In genomic region chr3:185864767-185865166, GRCh38 we compare ENCODE assay signal across 28 cellular contexts.
"Had no signal": no experiment of that assay in that cellular context is flagged by ENCODE, and none has a peak within 500 bp of the region (broad histone marks: within the 10 kb centered on the region; RNA-seq: fewer than 3 reads in every experiment).

No MANE protein-coding gene starts in this region.

- DNase-seq: colonic mucosa; cortex of kidney; dermis blood vessel endothelial cell; dorsolateral prefrontal cortex; effector CD4-positive, alpha-beta T cell; effector CD8-positive, alpha-beta T cell; effector memory CD4-positive, alpha-beta T cell; effector memory CD8-positive, alpha-beta T cell; endodermal cell; erythroblast; esophagus squamous epithelium; foreskin fibroblast; foreskin keratinocyte; foreskin melanocyte; gastrocnemius medialis; glutamatergic neuron; heart left ventricle; heart right ventricle had no signal

- H3K4me3 Mint-ChIP-seq: dendritic cell treated with granulocyte-macrophage colony-stimulating factor and Interleukin-4, amounts not matched to agents 40 ng/mL and 50 ng/mL, for 4 days; effector memory CD8-positive, alpha-beta T cell; endodermal cell had no signal

- ATAC-seq: effector memory CD8-positive, alpha-beta T cell; esophagus mucosa; foreskin keratinocyte; gastrocnemius medialis; gastroesophageal sphincter; heart left ventricle; heart right ventricle had no signal

- H3K4me1 ChIP-seq: colonic mucosa, esophagus muscularis mucosa, esophagus squamous epithelium, gastrocnemius medialis, gastroesophageal sphincter, heart left ventricle, heart right ventricle had no signal

- H3K9me3 Mint-ChIP-seq: dendritic cell treated with granulocyte-macrophage colony-stimulating factor and Interleukin-4, amounts not matched to agents 40 ng/mL and 50 ng/mL, for 4 days; effector memory CD8-positive, alpha-beta T cell; endodermal cell had no signal

- H3K36me3 ChIP-seq: colonic mucosa, esophagus muscularis mucosa, esophagus squamous epithelium, gastrocnemius medialis, gastroesophageal sphincter, heart left ventricle, heart right ventricle had no signal

- H3K27ac ChIP-seq: colonic mucosa, coronary artery, dorsolateral prefrontal cortex, epithelial cell of prostate, esophagus muscularis mucosa, esophagus squamous epithelium, foreskin keratinocyte, gastrocnemius medialis, gastroesophageal sphincter, heart left ventricle, heart right ventricle had no signal

- H3K9me3 ChIP-seq: colonic mucosa, esophagus muscularis mucosa, esophagus squamous epithelium, gastrocnemius medialis, gastroesophageal sphincter, heart left ventricle, heart right ventricle had no signal

- H3K27me3 ChIP-seq: colonic mucosa, esophagus muscularis mucosa, foreskin keratinocyte, gastrocnemius medialis, gastroesophageal sphincter, heart right ventricle had no signal

- H3K4me3 ChIP-seq: colonic mucosa, coronary artery, dorsolateral prefrontal cortex, esophagus muscularis mucosa, esophagus squamous epithelium, gastrocnemius medialis, gastroesophageal sphincter, heart left ventricle, heart right ventricle had no signal

- H3K27ac Mint-ChIP-seq: dendritic cell treated with granulocyte-macrophage colony-stimulating factor and Interleukin-4, amounts not matched to agents 40 ng/mL and 50 ng/mL, for 4 days; effector memory CD8-positive, alpha-beta T cell; endodermal cell had no signal

- FAIRE-seq: colon, endometrium, endothelial cell of umbilical vein, frontal cortex had no signal
